ENCODE assay signal across 20 cellular contexts in genomic region chr3:70959506-70959905, GRCh38.
"Had no signal": no experiment of that assay in that cellular context is flagged by ENCODE, and none has a peak within 500 bp of the region (broad histone marks: within the 10 kb centered on the region; RNA-seq: fewer than 3 reads in every experiment).

No MANE protein-coding gene starts in this region.

- H3K9me3 ChIP-seq: colonic mucosa, mucosa of descending colon, pancreas, sigmoid colon, tibial artery had no signal

- H3K27ac ChIP-seq: brain microvascular endothelial cell, colonic mucosa, epithelial cell of prostate, hepatocyte, pancreas, sigmoid colon, tibial artery had no signal

- H3K4me3 ChIP-seq: colonic mucosa, hepatocyte, mucosa of descending colon, pancreas, sigmoid colon, tibial artery had no signal

- H3K27ac Mint-ChIP-seq: activated CD4-positive, alpha-beta T cell treated with anti-CD3 and anti-CD28 coated beads, Interleukin-2, amount 10 ng/mL, durations not matched to agents 7 days and 5 days; endodermal cell; memory B cell; stimulated activated memory B cell treated with anti-CD40 and anti-IgM and Interleukin-4, amounts not matched to agents 10 μg/mL and 1 μg/mL and 100 μg/mL, for 72 hours had no signal

- H3K36me3 ChIP-seq: colonic mucosa had no signal

- H3K4me1 ChIP-seq: colonic mucosa, pancreas had no signal

- H3K27me3 Mint-ChIP-seq: activated CD4-positive, alpha-beta T cell treated with anti-CD3 and anti-CD28 coated beads, Interleukin-2, amount 10 ng/mL, durations not matched to agents 7 days and 5 days; memory B cell; naive thymus-derived CD8-positive, alpha-beta T cell; stimulated activated memory B cell treated with anti-CD40 and anti-IgM and Interleukin-4, amounts not matched to agents 10 μg/mL and 1 μg/mL and 100 μg/mL, for 72 hours had no signal

- DNase-seq: activated CD4-positive, alpha-beta T cell treated with anti-CD3 and anti-CD28 coated beads, Interleukin-2, amount 10 ng/mL, durations not matched to agents 7 days and 5 days; activated effector memory CD4-positive, alpha-beta T cell treated with Interleukin-2 at 50 U/mL for 16 hours; aorta; brain microvascular endothelial cell; central memory CD4-positive, alpha-beta T cell; colonic mucosa; endodermal cell; foreskin fibroblast; mucosa of descending colon; naive thymus-derived CD8-positive, alpha-beta T cell; pancreas; sigmoid colon; stimulated activated CD4-positive, alpha-beta T cell treated with anti-CD3 and anti-CD28 coated beads, Interleukin-4, amount 100 ng/mL, for 24 hours; substantia nigra; SW 1271; tibial artery had no signal

- ATAC-seq: mucosa of descending colon; naive thymus-derived CD8-positive, alpha-beta T cell; pancreas; stimulated activated memory B cell treated with anti-CD40 and anti-IgM and Interleukin-4, amounts not matched to agents 10 μg/mL and 1 μg/mL and 100 μg/mL, for 72 hours had no signal

- H3K4me1 Mint-ChIP-seq: memory B cell; stimulated activated memory B cell treated with anti-CD40 and anti-IgM and Interleukin-4, amounts not matched to agents 10 μg/mL and 1 μg/mL and 100 μg/mL, for 72 hours had no signal

- H3K4me3 Mint-ChIP-seq: activated CD4-positive, alpha-beta T cell treated with anti-CD3 and anti-CD28 coated beads, Interleukin-2, amount 10 ng/mL, durations not matched to agents 7 days and 5 days; endodermal cell; memory B cell; stimulated activated memory B cell treated with anti-CD40 and anti-IgM and Interleukin-4, amounts not matched to agents 10 μg/mL and 1 μg/mL and 100 μg/mL, for 72 hours had no signal

- H3K27me3 ChIP-seq: brain microvascular endothelial cell, colonic mucosa, hepatocyte, pancreas, sigmoid colon, tibial artery had no signal

- H3K9me3 Mint-ChIP-seq: activated CD4-positive, alpha-beta T cell treated with anti-CD3 and anti-CD28 coated beads, Interleukin-2, amount 10 ng/mL, durations not matched to agents 7 days and 5 days; endodermal cell; memory B cell; naive thymus-derived CD8-positive, alpha-beta T cell; stimulated activated memory B cell treated with anti-CD40 and anti-IgM and Interleukin-4, amounts not matched to agents 10 μg/mL and 1 μg/mL and 100 μg/mL, for 72 hours had no signal
